1 cellular context compared by ENCODE assay signal in the genomic region with DNA sequence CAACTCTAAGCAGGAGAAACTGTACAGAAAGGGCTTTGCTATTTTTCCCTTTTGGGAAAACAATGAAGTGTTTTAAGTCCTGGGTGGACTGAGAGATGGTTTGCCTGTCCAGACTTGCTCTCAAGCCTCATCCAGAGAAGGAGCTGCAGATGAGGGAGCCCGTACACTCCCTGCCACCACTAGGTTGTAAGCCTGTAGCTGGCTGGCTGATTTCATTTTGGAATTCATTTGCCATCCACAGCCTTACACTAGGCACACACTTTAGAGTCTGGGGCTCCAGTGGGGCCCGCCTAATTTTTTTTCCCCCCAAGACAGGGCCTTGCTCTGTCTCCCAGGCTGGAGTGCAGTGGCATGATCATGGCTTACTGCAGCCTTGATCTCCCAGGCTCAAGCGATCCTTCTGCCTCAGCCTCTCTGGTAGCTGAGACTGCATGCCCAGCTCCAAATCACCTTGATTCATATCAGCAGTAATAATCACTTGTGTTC.
A peak's percentile ranks its signal among the peaks of the same experiment; 100 is the strongest.
TF ChIP-seq lines count a peak whose summit lies in the region.

No MANE protein-coding gene starts in this region.

TF ChIP-seq in HEK293, 187 proteins besides CTCF, POLR2A, EP300 and RAD21 (continued from another document):
- TF ChIP-seq, protein P1, sequence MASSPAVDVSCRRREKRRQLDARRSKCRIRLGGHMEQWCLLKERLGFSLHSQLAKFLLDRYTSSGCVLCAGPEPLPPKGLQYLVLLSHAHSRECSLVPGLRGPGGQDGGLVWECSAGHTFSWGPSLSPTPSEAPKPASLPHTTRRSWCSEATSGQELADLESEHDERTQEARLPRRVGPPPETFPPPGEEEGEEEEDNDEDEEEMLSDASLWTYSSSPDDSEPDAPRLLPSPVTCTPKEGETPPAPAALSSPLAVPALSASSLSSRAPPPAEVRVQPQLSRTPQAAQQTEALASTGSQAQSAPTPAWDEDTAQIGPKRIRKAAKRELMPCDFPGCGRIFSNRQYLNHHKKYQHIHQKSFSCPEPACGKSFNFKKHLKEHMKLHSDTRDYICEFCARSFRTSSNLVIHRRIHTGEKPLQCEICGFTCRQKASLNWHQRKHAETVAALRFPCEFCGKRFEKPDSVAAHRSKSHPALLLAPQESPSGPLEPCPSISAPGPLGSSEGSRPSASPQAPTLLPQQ (tag by site-specific recombination; IDR thresholded peaks at IDR 0.05): peak; percentile 19; the same call in 1 of the 2 replicates
- TF ChIP-seq RBAK (tag by site-specific recombination; IDR thresholded peaks at IDR 0.05) (no peak), ZNF664 (tag by site-specific recombination; IDR thresholded peaks at IDR 0.05) (no peak)
